ENCODE assay signal across 14 cellular contexts in the genomic region with DNA sequence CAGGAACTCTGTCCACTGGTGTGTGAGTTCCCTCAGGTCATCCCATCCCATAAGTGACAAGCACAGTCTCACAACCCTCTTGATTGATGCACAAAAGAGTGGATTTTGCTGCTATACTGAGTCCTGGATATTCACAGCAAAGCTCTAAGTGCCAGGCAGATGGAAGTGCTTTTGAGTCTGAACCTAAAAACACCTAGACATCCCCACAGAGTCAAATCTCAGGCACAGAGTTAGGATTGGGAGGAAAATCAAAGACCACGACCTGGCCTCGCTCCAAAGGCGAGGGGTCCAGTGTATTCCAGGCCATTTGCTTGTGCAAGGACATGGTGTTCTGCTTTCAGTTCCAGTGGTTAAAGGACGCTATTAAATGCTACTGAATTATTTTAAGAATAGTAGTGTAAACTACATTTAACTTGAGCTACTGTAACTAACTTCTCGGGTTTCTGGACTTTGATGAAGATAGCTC. TPM values are rescaled to one million over a fixed set of nuclear protein-coding genes. Genes with fewer than 3 reads are reported as not detected.
DNase-seq lines count a peak whose midpoint lies in the region; ATAC-seq and TF ChIP-seq lines count a peak whose summit lies in the region.
"Had no signal": no experiment of that assay in that cellular context is flagged by ENCODE, and none has a peak within 500 bp of the region (broad histone marks: within the 10 kb centered on the region; RNA-seq: fewer than 3 reads in every experiment).

No MANE protein-coding gene starts in this region.

- no peak overlapping the region for H3K14ac ChIP-seq in trophoblast cell (ENCODE audit: low read length)

- peaks cover 76% of the 10 kb centered on the region for H3K79me2 ChIP-seq in fibroblast of lung (ENCODE audit: control insufficient read depth, insufficient read depth, low read length)
- peaks cover 19% of the 10 kb centered on the region for H3K79me2 ChIP-seq in trophoblast cell (ENCODE audit: control insufficient read depth, insufficient read depth, low read length, poor library complexity)

- DNase-seq in natural killer cell treated with Interleukin-12 subunit alpha and Interleukin-12 subunit beta and Interleukin-15 and Interleukin-18, amount 100 ng/mL, for 72 hours (ENCODE audit: low spot score): no peak
- no peak for DNase-seq in natural killer cell
- no peak for DNase-seq in fibroblast of lung (ENCODE audit: low read depth in 2 of 2)
- no peak for DNase-seq in trophoblast cell
- no peak for DNase-seq in effector memory CD8-positive, alpha-beta T cell
- DNase-seq in NCI-H2227 (lab: John Stamatoyannopoulos, UW; ENCODE audit: unreplicated experiment): no peak
- DNase-seq in posterior vena cava (ENCODE audit: low spot score): no peak
- no peak for DNase-seq in stimulated activated CD4-positive, alpha-beta T cell treated with anti-CD3 and anti-CD28 coated beads, Interleukin-12 subunit alpha, Interleukin-12 subunit beta, amount 100 ng/mL, for 4 hours
- DNase-seq: activated effector memory CD4-positive, alpha-beta T cell treated with anti-CD3 and anti-CD28 coated beads, Interleukin-2, amount 50 U/mL, for 16 hours; amniotic stem cell; NCI-H1930; SW 1271 had no signal

- H3K9me3 ChIP-seq in fibroblast of lung (ENCODE audit: control insufficient read depth, insufficient read depth, low read depth, low read length) (no peaks in the 10 kb centered on the region), trophoblast cell (ENCODE audit: insufficient read depth, low read depth, low read length) (no peaks in the 10 kb centered on the region)
- H3K9me3 ChIP-seq: tibial nerve had no signal

- H3K4me2 ChIP-seq in fibroblast of lung (ENCODE audit: extremely low read depth, insufficient read depth, low read length): peak overlapping the region; percentile 41
- H3K4me2 ChIP-seq in trophoblast cell (ENCODE audit: low read length): no peak overlapping the region

- H3K27me3 Mint-ChIP-seq in natural killer cell treated with Interleukin-12 subunit alpha and Interleukin-12 subunit beta and Interleukin-15 and Interleukin-18, amount 100 ng/mL, for 72 hours: no peaks in the 10 kb centered on the region
- no peaks in the 10 kb centered on the region for H3K27me3 Mint-ChIP-seq in natural killer cell (ENCODE audit: low read depth in 2 of 2)
- H3K27me3 Mint-ChIP-seq in effector memory CD8-positive, alpha-beta T cell: no peaks in the 10 kb centered on the region

- H3K9me3 Mint-ChIP-seq in natural killer cell treated with Interleukin-12 subunit alpha and Interleukin-12 subunit beta and Interleukin-15 and Interleukin-18, amount 100 ng/mL, for 72 hours: no peaks in the 10 kb centered on the region
- no peaks in the 10 kb centered on the region for H3K9me3 Mint-ChIP-seq in natural killer cell
- no peaks in the 10 kb centered on the region for H3K9me3 Mint-ChIP-seq in effector memory CD8-positive, alpha-beta T cell

- H3K27ac ChIP-seq in fibroblast of lung (ENCODE audit: insufficient read depth, low read length) (peak overlapping the region; percentile 79), trophoblast cell (ENCODE audit: low read depth, low read length) (peak overlapping the region; percentile 9)

- no peak overlapping the region for H3K4ac ChIP-seq in trophoblast cell (ENCODE audit: low read depth, low read length)

- H4K8ac ChIP-seq in trophoblast cell (ENCODE audit: low read depth, low read length): no peak overlapping the region

- TF ChIP-seq CTCF in natural killer cell (IDR thresholded peaks at IDR 0.05) (no peak), fibroblast of lung (conservative IDR thresholded peaks at IDR 0.05 in 1 of 2, IDR thresholded peaks at IDR 0.05 in 1 of 2; ENCODE audit: low read depth in 1 of 2, low read length in 2 of 2) (no peak)

- no peaks in the 10 kb centered on the region for H3K36me3 Mint-ChIP-seq in natural killer cell treated with Interleukin-12 subunit alpha and Interleukin-12 subunit beta and Interleukin-15 and Interleukin-18, amount 100 ng/mL, for 72 hours
- no peaks in the 10 kb centered on the region for H3K36me3 Mint-ChIP-seq in natural killer cell
- H3K36me3 Mint-ChIP-seq in effector memory CD8-positive, alpha-beta T cell (ENCODE audit: insufficient read depth): peaks cover 6% of the 10 kb centered on the region

- no peak overlapping the region for H3K23ac ChIP-seq in trophoblast cell (ENCODE audit: low read length)

- no peak overlapping the region for H2BK5ac ChIP-seq in trophoblast cell (ENCODE audit: low read depth, low read length, poor library complexity)

- H3K27me3 ChIP-seq in fibroblast of lung (ENCODE audit: control insufficient read depth, insufficient read depth, low read length): no peaks in the 10 kb centered on the region
- no peaks in the 10 kb centered on the region for H3K27me3 ChIP-seq in trophoblast cell (ENCODE audit: insufficient read depth, low read length)
- H3K27me3 ChIP-seq: tibial nerve had no signal

- no peak for ATAC-seq in natural killer cell treated with Interleukin-12 subunit alpha and Interleukin-12 subunit beta and Interleukin-15 and Interleukin-18, amount 100 ng/mL, for 72 hours
- ATAC-seq in natural killer cell: no peak
- no peak for ATAC-seq in effector memory CD8-positive, alpha-beta T cell (replicated peaks)
- ATAC-seq: Panc1 had no signal

- H3K79me1 ChIP-seq in trophoblast cell (ENCODE audit: low read length): peaks cover 5% of the 10 kb centered on the region

- H2BK120ac ChIP-seq in trophoblast cell (ENCODE audit: insufficient read depth, low read length, poor library complexity): no peak overlapping the region

- H3K36me3 ChIP-seq in fibroblast of lung (ENCODE audit: control insufficient read depth, insufficient read depth, low read length): no peaks in the 10 kb centered on the region
- peaks cover 0 to 2% of the 10 kb centered on the region in 2 experiments for H3K36me3 ChIP-seq in trophoblast cell (ENCODE audit: control insufficient read depth in 1 of 2, insufficient read depth in 2 of 2, low read length in 2 of 2)
- H3K36me3 ChIP-seq: tibial nerve had no signal

- WGBS in trophoblast cell (ENCODE audit: extremely low coverage, insufficient coverage, insufficient read length): no CpG with 5 or more reads among the region's 5 CpGs

- no peak overlapping the region for H2AFZ ChIP-seq in fibroblast of lung (ENCODE audit: low read length)
- H2AFZ ChIP-seq in trophoblast cell (ENCODE audit: insufficient read depth, low read length, poor library complexity): no peak overlapping the region

- no peak overlapping the region for H4K91ac ChIP-seq in trophoblast cell (ENCODE audit: low read depth, low read length)

- no peak overlapping the region for H2AK5ac ChIP-seq in trophoblast cell (ENCODE audit: low read length)

- peaks cover 44 to 57% of the 10 kb centered on the region in 2 donors for H3K4me1 Mint-ChIP-seq in natural killer cell treated with Interleukin-12 subunit alpha and Interleukin-12 subunit beta and Interleukin-15 and Interleukin-18, amount 100 ng/mL, for 72 hours (ENCODE audit: low read depth in 2 of 2)
- H3K4me1 Mint-ChIP-seq in natural killer cell: peaks cover 51 to 54% of the 10 kb centered on the region in 2 donors
- H3K4me1 Mint-ChIP-seq in effector memory CD8-positive, alpha-beta T cell (ENCODE audit: low read depth in 2 of 2): peaks cover 39 to 59% of the 10 kb centered on the region in 2 donors

- H4K12ac ChIP-seq in trophoblast cell (ENCODE audit: low read depth, low read length): no peak overlapping the region

- intact Hi-C loops in natural killer cell (cut with micrococcal nuclease) (no loop called here), posterior vena cava (cut with DNase I) (no loop called here)

- H3K4me3 Mint-ChIP-seq in natural killer cell treated with Interleukin-12 subunit alpha and Interleukin-12 subunit beta and Interleukin-15 and Interleukin-18, amount 100 ng/mL, for 72 hours: no peak overlapping the region
- H3K4me3 Mint-ChIP-seq in natural killer cell: no peak overlapping the region
- no peak overlapping the region for H3K4me3 Mint-ChIP-seq in effector memory CD8-positive, alpha-beta T cell

- H3K27ac Mint-ChIP-seq in natural killer cell treated with Interleukin-12 subunit alpha and Interleukin-12 subunit beta and Interleukin-15 and Interleukin-18, amount 100 ng/mL, for 72 hours: peak overlapping the region; percentile 54 to 58
- no peak overlapping the region for H3K27ac Mint-ChIP-seq in natural killer cell
- peak overlapping the region in 1 of 2 donors; percentile 35 for H3K27ac Mint-ChIP-seq in effector memory CD8-positive, alpha-beta T cell

- H3K4me1 ChIP-seq in fibroblast of lung (ENCODE audit: control insufficient read depth, extremely low read depth, insufficient read depth, low read length) (peaks cover 41% of the 10 kb centered on the region), trophoblast cell (ENCODE audit: control insufficient read depth in 1 of 2, insufficient read depth in 2 of 2, low read length in 2 of 2) (peaks cover 20 to 40% of the 10 kb centered on the region in 2 experiments)

- H3K4me3 ChIP-seq in fibroblast of lung (replicated peaks in 1 of 4; ENCODE audit: control extremely low read depth in 1 of 4, insufficient read depth in 1 of 4, low read depth in 3 of 4, low read length in 4 of 4): no peak overlapping the region
- H3K4me3 ChIP-seq in trophoblast cell (ENCODE audit: low read depth, low read length): no peak overlapping the region
- H3K4me3 ChIP-seq: tibial nerve had no signal

- H3K9ac ChIP-seq in fibroblast of lung (ENCODE audit: insufficient read depth, low read length) (no peak overlapping the region), trophoblast cell (ENCODE audit: low read length) (no peak overlapping the region)

- H3K18ac ChIP-seq in trophoblast cell (ENCODE audit: low read length): no peak overlapping the region

- H2BK12ac ChIP-seq in trophoblast cell (ENCODE audit: low read length): no peak overlapping the region

- no peaks in the 10 kb centered on the region for H4K20me1 ChIP-seq in fibroblast of lung (ENCODE audit: control insufficient read depth, extremely low read depth, insufficient read depth, low read length)

RNA-seq across cellular contexts. Expression of a gene that starts 56.8 kb away (rescaled TPM):
- 10 to 100 TPM; 20.6 to 27.5 TPM for total RNA-seq in natural killer cell treated with Interleukin-12 subunit alpha and Interleukin-12 subunit beta and Interleukin-15 and Interleukin-18, amount 100 ng/mL, for 72 hours
- total RNA-seq in natural killer cell: 10 to 100 TPM; 42.2 to 51.8 (median 44.0) TPM
- 15.2 and 18.8 TPM in 2 replicates for total RNA-seq in fibroblast of lung
- polyA plus RNA-seq in fibroblast of lung: 2.4 and 2.8 TPM in 2 replicates
- 5.5 and 7.7 TPM in 2 replicates for polyA plus RNA-seq in fibroblast of lung (2012)
- 19.9 and 29.8 TPM in 2 replicates for polyA minus RNA-seq in fibroblast of lung (ENCODE audit: low replicate concordance)
- polyA plus RNA-seq in trophoblast cell (2013): 45.6 and 46.8 TPM in 2 replicates
- 10 to 100 TPM; 28.8 to 31.8 TPM for total RNA-seq in posterior vena cava

Comparison
In these comparisons a context has a peak if more than half of its experiments do, and no peak if none do; other contexts are left out.
1. H3K27ac Mint-ChIP-seq: peak in natural killer cell treated with Interleukin-12 subunit alpha and Interleukin-12 subunit beta and Interleukin-15 and Interleukin-18, amount 100 ng/mL, for 72 hours (2 of 2); none in natural killer cell (0 of 2).